ENCODE assay signal across 8 cellular contexts in the genomic region with DNA sequence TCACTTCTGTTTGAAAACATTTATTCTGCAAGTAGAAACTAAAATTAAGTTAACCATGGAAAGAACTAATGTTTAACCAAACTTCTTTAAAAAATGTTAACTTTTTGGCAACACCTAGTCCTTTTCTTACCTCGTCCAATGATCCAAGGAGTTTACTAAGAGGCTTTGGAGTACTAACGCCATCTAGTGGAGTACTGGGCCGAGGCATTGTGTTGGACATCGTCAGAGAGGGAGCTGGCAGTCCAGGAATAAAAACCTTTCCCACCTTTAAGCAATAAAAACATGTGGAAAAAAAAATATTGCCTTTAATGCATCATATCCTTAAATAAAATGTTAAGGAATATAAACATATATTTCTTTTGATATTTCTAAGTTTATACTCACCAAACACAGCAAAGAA. TPM values are rescaled to one million over a fixed set of nuclear protein-coding genes. Genes with fewer than 3 reads are reported as not detected.
DNase-seq lines count a peak whose midpoint lies in the region; TF ChIP-seq lines count a peak whose summit lies in the region.
"Not testable (repeated sequence)": the region's sequence is repeated elsewhere in the genome, so short reads cannot be mapped to it uniquely, and the experiment has no call there.

No MANE protein-coding gene starts in this region.

- H2BK5ac ChIP-seq in mesenchymal stem cell (ENCODE audit: low read depth, low read length, poor library complexity, severe bottlenecking), result not testable (repeated sequence)

- TF ChIP-seq CTCF in VCaP (conservative IDR thresholded peaks at IDR 0.05) (peak; percentile 74), astrocyte of the spinal cord (IDR thresholded peaks at IDR 0.05; ENCODE audit: low read depth, low read length) (peak; percentile 53)

- H4K8ac ChIP-seq in mesenchymal stem cell (ENCODE audit: low read length), result not testable (repeated sequence)

- H3K27me3 ChIP-seq in GM23248 (replicated peaks; ENCODE audit: insufficient read depth); mesenchymal stem cell (ENCODE audit: control insufficient read depth in 1 of 2, insufficient read depth in 1 of 2, low read length in 2 of 2): not testable (repeated sequence)

- not testable (repeated sequence) for H3K18ac ChIP-seq in mesenchymal stem cell (ENCODE audit: low read depth in 1 of 2, low read length in 2 of 2)

- in situ Hi-C loops in GM23248 (cut with MboI); astrocyte of the spinal cord (cut with HindIII; ENCODE audit: low sequenced_read_pairs): not testable (repeated sequence)

- not testable (repeated sequence) for H4K91ac ChIP-seq in mesenchymal stem cell (ENCODE audit: low read length)

- not testable (repeated sequence) for H2AFZ ChIP-seq in GM23248; mesenchymal stem cell (ENCODE audit: low read depth, low read length)

- not testable (repeated sequence) for H3K36me3 ChIP-seq in GM23248 (ENCODE audit: low read depth)
- H3K36me3 ChIP-seq in mesenchymal stem cell (ENCODE audit: control insufficient read depth in 1 of 2, insufficient read depth in 2 of 2, low read depth in 1 of 2, low read length in 2 of 2), result peaks cover 0 to 11% of the 10 kb centered on the region in 2 experiments

- not testable (repeated sequence) for H3K79me1 ChIP-seq in mesenchymal stem cell (replicated peaks; ENCODE audit: low read length, poor library complexity, severe bottlenecking)

- H3K9ac ChIP-seq in GM23248; mesenchymal stem cell (ENCODE audit: low read length): not testable (repeated sequence)

- not testable (repeated sequence) for H2BK15ac ChIP-seq in mesenchymal stem cell (ENCODE audit: low read depth, poor library complexity, severe bottlenecking)

- H3K14ac ChIP-seq in mesenchymal stem cell (ENCODE audit: low read length in 2 of 2), result not testable (repeated sequence)

- not testable (repeated sequence) for H3K9me3 ChIP-seq in GM23248 (ENCODE audit: low read depth); mesenchymal stem cell (ENCODE audit: control insufficient read depth, low read length)

- not testable (repeated sequence) for H3F3A ChIP-seq in GM23248 (ENCODE audit: insufficient read depth)

- not testable (repeated sequence) for H3K4ac ChIP-seq in mesenchymal stem cell (ENCODE audit: low read depth in 1 of 2, low read length in 2 of 2)

- not testable (repeated sequence) for H4K20me1 ChIP-seq in GM23248 (ENCODE audit: insufficient read depth)

- WGBS in GM23248 (ENCODE audit: low coverage in 1 of 2, low lambda C conversion rate in 2 of 2, missing lambda C conversion rate in 2 of 2), 2 experiments, result 10 to 21% methylated on average over 4 of the region's 4 CpGs
- whole genome bisulfite sequencing in mesenchymal stem cell, result no CpG with 5 or more reads among the region's 4 CpGs

- H3K9me2 ChIP-seq in GM23248 (ENCODE audit: insufficient read depth), result not testable (repeated sequence)

- not testable (repeated sequence) for H3K4me1 ChIP-seq in GM23248 (ENCODE audit: insufficient read depth); mesenchymal stem cell (ENCODE audit: control insufficient read depth, insufficient read depth, low read depth, low read length)

- DNase-seq in AML-193 (lab: John Stamatoyannopoulos, UW) (peak; percentile 7 to 33), GM23248 (peak; percentile 26), NCI-H345 (lab: John Stamatoyannopoulos, UW) (peak; percentile 27), astrocyte of the spinal cord (ENCODE audit: low read depth, low spot score) (peak; percentile 2), fibroblast of the conjunctiva (ENCODE audit: low read depth) (peak; percentile 9), mesenchymal stem cell (peak; percentile 19)
- DNase-seq in stimulated activated CD4-positive, alpha-beta T cell treated with anti-CD3 and anti-CD28 coated beads, Interleukin-4, amount 100 ng/mL, for 1 hour, result peak; percentile 12

- not testable (repeated sequence) for H3K4me3 ChIP-seq in GM23248; astrocyte of the spinal cord (ENCODE audit: low read depth, low read length); mesenchymal stem cell (ENCODE audit: insufficient read depth in 1 of 2, low read depth in 1 of 2, low read length in 2 of 2)

- not testable (repeated sequence) for H2BK12ac ChIP-seq in mesenchymal stem cell (ENCODE audit: low read length in 2 of 2)

- not testable (repeated sequence) for H2BK120ac ChIP-seq in mesenchymal stem cell (ENCODE audit: low read depth, low read length)

- not testable (repeated sequence) for H3K4me2 ChIP-seq in GM23248 (ENCODE audit: unreplicated experiment); mesenchymal stem cell (ENCODE audit: low read length, poor library complexity, severe bottlenecking)

- not testable (repeated sequence) for H3K27ac ChIP-seq in GM23248; mesenchymal stem cell (ENCODE audit: low read length, poor library complexity, severe bottlenecking)
- H3K27ac ChIP-seq in VCaP, result peak overlapping the region; percentile 41; the same call in 1 of the 2 replicates

- not testable (repeated sequence) for H3K23ac ChIP-seq in mesenchymal stem cell (ENCODE audit: low read length in 2 of 2)

- not testable (repeated sequence) for H3K79me2 ChIP-seq in GM23248 (ENCODE audit: insufficient read depth)

- not testable (repeated sequence) for H2AK5ac ChIP-seq in mesenchymal stem cell (ENCODE audit: low read length, severe bottlenecking)

RNA-seq across cellular contexts. Expression of a gene that starts 33.3 kb away (rescaled TPM):
- 26.5 and 35.7 TPM in 2 replicates for total RNA-seq in GM23248 (2014; rRNA removed; shearing (Covaris generic))
- 11.3 and 13.5 TPM in 2 replicates for polyA plus RNA-seq in GM23248 (2016; fragmentation: Nextera tagmentation; extraction: Ambion mirVana)
- polyA plus RNA-seq in mesenchymal stem cell (2013, experiment 1 of 2), result 11.0 TPM
- 9.5 TPM for polyA plus RNA-seq in mesenchymal stem cell (2013, experiment 2 of 2)

RNA-seq across cellular contexts. Expression of a gene that starts 47.8 kb away (rescaled TPM):
- under 0.01 TPM in 1 of 2 replicates, not detected in the other for total RNA-seq in GM23248 (2014; rRNA removed; shearing (Covaris generic))
- polyA plus RNA-seq in GM23248 (2016; fragmentation: Nextera tagmentation; extraction: Ambion mirVana), result not detected in 2 replicates
- 2.6 TPM for polyA plus RNA-seq in mesenchymal stem cell (2013, experiment 1 of 2)
- 2.7 TPM for polyA plus RNA-seq in mesenchymal stem cell (2013, experiment 2 of 2)
